In the genomic region with DNA sequence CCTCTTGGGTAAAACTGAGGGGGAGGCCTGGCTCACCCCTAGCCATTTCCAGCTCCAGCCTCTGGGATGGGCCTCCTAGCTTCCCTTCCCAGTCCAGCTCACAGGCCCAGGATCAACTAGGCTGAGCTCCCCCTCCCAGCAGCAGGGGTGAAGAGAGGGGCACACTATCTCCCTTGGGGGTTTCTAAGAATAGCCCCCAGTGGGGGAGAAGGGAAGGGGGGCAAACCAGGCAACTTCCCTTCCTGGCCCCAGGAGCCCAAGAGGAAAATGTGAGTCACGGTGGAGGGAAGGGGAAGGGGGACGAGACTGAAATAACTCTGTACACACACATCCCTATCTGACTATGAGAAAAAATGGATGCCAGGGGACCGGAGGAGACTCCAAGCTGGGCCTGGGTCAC, we compare ENCODE assay signal across 12 cellular contexts. TPM values are rescaled to one million over a fixed set of nuclear protein-coding genes. Genes with fewer than 3 reads are reported as not detected.
DNase-seq lines count a peak whose midpoint lies in the region; ATAC-seq and TF ChIP-seq lines count a peak whose summit lies in the region.
"Had no signal": no experiment of that assay in that cellular context is flagged by ENCODE, and none has a peak within 500 bp of the region (broad histone marks: within the 10 kb centered on the region; RNA-seq: fewer than 3 reads in every experiment).

No MANE protein-coding gene starts in this region.

- no peak for TF ChIP-seq CTCF in AG09309 (IDR thresholded peaks at IDR 0.05; ENCODE audit: control insufficient read depth, insufficient read depth, low read depth, low read length, missing control alignments)
- no peak for TF ChIP-seq CTCF in neural crest cell (conservative IDR thresholded peaks at IDR 0.05)
- TF ChIP-seq CTCF in upper lobe of right lung (IDR thresholded peaks at IDR 0.05) = no peak

- H3K36me3 Mint-ChIP-seq in neural crest cell (ENCODE audit: low read depth) = peaks cover 4% of the 10 kb centered on the region
- no peaks in the 10 kb centered on the region for H3K36me3 Mint-ChIP-seq in activated CD4-positive, alpha-beta T cell treated with anti-CD3 and anti-CD28 coated beads, Interleukin-2, amount 10 ng/mL, durations not matched to agents 24 days and 14 days (ENCODE audit: low read depth)

- no peaks in the 10 kb centered on the region for H3K27me3 ChIP-seq in upper lobe of right lung
- H3K27me3 ChIP-seq: MG63 had no signal

- peak overlapping the region; percentile 57 for H3K4me3 Mint-ChIP-seq in neural crest cell
- no peak overlapping the region for H3K4me3 Mint-ChIP-seq in activated CD4-positive, alpha-beta T cell treated with anti-CD3 and anti-CD28 coated beads, Interleukin-2, amount 10 ng/mL, durations not matched to agents 24 days and 14 days
- H3K4me3 Mint-ChIP-seq: activated T-cell treated with anti-CD3 and anti-CD28 coated beads, Interleukin-2, amount 50 U/mL, for 4 hours; stimulated activated naive CD8-positive, alpha-beta T cell treated with anti-CD3 and anti-CD28 coated beads, Interleukin-15, Interleukin-2, amounts not matched to agents 100 ng/mL and 50 ng/mL, for 24 hours had no signal

- ATAC-seq in upper lobe of right lung = no peak
- no peak for ATAC-seq in HG02981 (IDR thresholded peaks at IDR 0.05; ENCODE audit: unreplicated experiment)
- ATAC-seq: activated T-cell treated with anti-CD3 and anti-CD28 coated beads, Interleukin-2, amount 50 U/mL, for 4 hours had no signal

- H3K9me3 Mint-ChIP-seq in neural crest cell = no peaks in the 10 kb centered on the region
- H3K9me3 Mint-ChIP-seq in activated CD4-positive, alpha-beta T cell treated with anti-CD3 and anti-CD28 coated beads, Interleukin-2, amount 10 ng/mL, durations not matched to agents 24 days and 14 days = no peaks in the 10 kb centered on the region
- H3K9me3 Mint-ChIP-seq: activated T-cell treated with anti-CD3 and anti-CD28 coated beads, Interleukin-2, amount 50 U/mL, for 4 hours; stimulated activated naive CD8-positive, alpha-beta T cell treated with anti-CD3 and anti-CD28 coated beads, Interleukin-15, Interleukin-2, amounts not matched to agents 100 ng/mL and 50 ng/mL, for 24 hours had no signal

- no peak overlapping the region for H3K27ac ChIP-seq in upper lobe of right lung
- H3K27ac ChIP-seq: SK-N-MC had no signal

- H3K36me3 ChIP-seq in upper lobe of right lung = peaks cover 14% of the 10 kb centered on the region

- H3K4me3 ChIP-seq in AG09309 (ENCODE audit: control insufficient read depth, low read depth, low read length) (no peak overlapping the region), upper lobe of right lung (no peak overlapping the region)
- H3K4me3 ChIP-seq: MG63, SK-N-MC had no signal

- H3K9me3 ChIP-seq in upper lobe of right lung = no peaks in the 10 kb centered on the region
- H3K9me3 ChIP-seq: MG63 had no signal

- H3K4me1 Mint-ChIP-seq in neural crest cell = peaks cover 11% of the 10 kb centered on the region
- no peaks in the 10 kb centered on the region for H3K4me1 Mint-ChIP-seq in activated CD4-positive, alpha-beta T cell treated with anti-CD3 and anti-CD28 coated beads, Interleukin-2, amount 10 ng/mL, durations not matched to agents 24 days and 14 days

- peak; percentile 25 for DNase-seq in AG09309 (ENCODE audit: low read depth)
- DNase-seq in RPMI7951 (ENCODE audit: low read depth) = peak; percentile 78
- peak; percentile 80 for DNase-seq in fibroblast of gingiva (ENCODE audit: low read depth)
- no peak for DNase-seq in neural crest cell (ENCODE audit: low read depth, low spot score)
- no peak for DNase-seq in stimulated activated CD4-positive, alpha-beta T cell treated with anti-CD3 and anti-CD28 coated beads, Interleukin-12 subunit alpha, Interleukin-12 subunit beta, amount 100 ng/mL, for 4 hours
- DNase-seq in upper lobe of right lung = no peak
- no peak for DNase-seq in activated CD4-positive, alpha-beta T cell treated with anti-CD3 and anti-CD28 coated beads, Interleukin-2, amount 10 ng/mL, durations not matched to agents 24 days and 14 days
- DNase-seq: activated T-cell treated with anti-CD3 and anti-CD28 coated beads, Interleukin-2, amount 50 U/mL, for 4 hours; MG63 had no signal

- no peak overlapping the region for H3K27ac Mint-ChIP-seq in neural crest cell (ENCODE audit: unreplicated experiment)
- no peak overlapping the region for H3K27ac Mint-ChIP-seq in activated CD4-positive, alpha-beta T cell treated with anti-CD3 and anti-CD28 coated beads, Interleukin-2, amount 10 ng/mL, durations not matched to agents 24 days and 14 days
- H3K27ac Mint-ChIP-seq: stimulated activated naive CD8-positive, alpha-beta T cell treated with anti-CD3 and anti-CD28 coated beads, Interleukin-15, Interleukin-2, amounts not matched to agents 100 ng/mL and 50 ng/mL, for 24 hours had no signal

- intact Hi-C loops in upper lobe of right lung (cut with DNase I) = no loop called here
- intact Hi-C loops in activated CD4-positive, alpha-beta T cell treated with anti-CD3 and anti-CD28 coated beads, Interleukin-2, amount 10 ng/mL, durations not matched to agents 24 days and 14 days (cut with micrococcal nuclease) = no loop called here

- no peaks in the 10 kb centered on the region for H3K27me3 Mint-ChIP-seq in neural crest cell (ENCODE audit: low read depth)
- H3K27me3 Mint-ChIP-seq in activated CD4-positive, alpha-beta T cell treated with anti-CD3 and anti-CD28 coated beads, Interleukin-2, amount 10 ng/mL, durations not matched to agents 24 days and 14 days = peaks cover 5% of the 10 kb centered on the region
- H3K27me3 Mint-ChIP-seq: stimulated activated naive CD8-positive, alpha-beta T cell treated with anti-CD3 and anti-CD28 coated beads, Interleukin-15, Interleukin-2, amounts not matched to agents 100 ng/mL and 50 ng/mL, for 24 hours had no signal

- peaks cover 18% of the 10 kb centered on the region for H3K4me1 ChIP-seq in upper lobe of right lung

RNA-seq across cellular contexts. Expression of a gene that starts 9.0 kb away (rescaled TPM):
- 10.3 and 10.8 TPM in 2 replicates for total RNA-seq in RPMI7951 (2014; rRNA removed; shearing (Covaris generic))
- total RNA-seq in neural crest cell (79.5 and 81.0 TPM in 2 replicates), upper lobe of right lung (42.9 TPM)
- total RNA-seq in activated CD4-positive, alpha-beta T cell treated with anti-CD3 and anti-CD28 coated beads, Interleukin-2, amount 10 ng/mL, durations not matched to agents 24 days and 14 days = 0.14 and 0.73 TPM in 2 replicates

RNA-seq across cellular contexts. Expression of a gene that starts 38.4 kb away (rescaled TPM):
- total RNA-seq in RPMI7951 (2014; rRNA removed; shearing (Covaris generic)) = 10.5 and 11.2 TPM in 2 replicates
- total RNA-seq in neural crest cell (57.4 and 59.7 TPM in 2 replicates), upper lobe of right lung (24.4 TPM)
- 9.9 and 11.2 TPM in 2 replicates for total RNA-seq in activated CD4-positive, alpha-beta T cell treated with anti-CD3 and anti-CD28 coated beads, Interleukin-2, amount 10 ng/mL, durations not matched to agents 24 days and 14 days

Comparison
In these comparisons a context has a peak if more than half of its experiments do, and no peak if none do; other contexts are left out.
1. DNase-seq: peak in AG09309 (single experiment), RPMI7951 (single experiment) and fibroblast of gingiva (single experiment); none in neural crest cell (single experiment), stimulated activated CD4-positive, alpha-beta T cell treated with anti-CD3 and anti-CD28 coated beads, Interleukin-12 subunit alpha, Interleukin-12 subunit beta, amount 100 ng/mL, for 4 hours (single experiment), upper lobe of right lung (single experiment) and activated CD4-positive, alpha-beta T cell treated with anti-CD3 and anti-CD28 coated beads, Interleukin-2, amount 10 ng/mL, durations not matched to agents 24 days and 14 days (single experiment).